ENCODE assay signal across 8 cellular contexts in genomic region chr10:100878291-100878910, GRCh38. TPM values are rescaled to one million over a fixed set of nuclear protein-coding genes. Genes with fewer than 3 reads are reported as not detected.
DNase-seq lines count a peak whose midpoint lies in the region; ATAC-seq and TF ChIP-seq lines count a peak whose summit lies in the region.

No MANE protein-coding gene starts in this region.

- no peaks in the 10 kb centered on the region for H3K36me3 ChIP-seq in CD4-positive, alpha-beta memory T cell (ENCODE audit: insufficient read depth, low read length)

- no peak overlapping the region for H3K27ac ChIP-seq in CD4-positive, alpha-beta memory T cell (ENCODE audit: low read depth, low read length)

- intact Hi-C loops in CD4-positive, alpha-beta memory T cell (cut with micrococcal nuclease), result loop anchor here (2.0 kb wide), 1 partner anchor 208 kb away; no protein-coding TSS in a partner anchor
- intact Hi-C loops in left cardiac atrium (cut with DNase I), result loop anchor here (2.0 to 10.0 kb wide), 4 partner anchors 318 to 544 kb away; partner anchors contain the start of gene PKD2L1 (in 1 of the 2)

- H3K4me1 Mint-ChIP-seq in CD4-positive, alpha-beta memory T cell, result no peaks in the 10 kb centered on the region
- H3K4me1 Mint-ChIP-seq in activated naive CD4-positive, alpha-beta T cell treated with anti-CD3 and anti-CD28 coated beads, Interleukin-2, amount 10 ng/mL, durations not matched to agents 7 days and 5 days, result no peaks in the 10 kb centered on the region

- H3K27me3 ChIP-seq in CD4-positive, alpha-beta memory T cell (ENCODE audit: insufficient read depth, low read length), result no peaks in the 10 kb centered on the region

- no peaks in the 10 kb centered on the region for H3K9me3 Mint-ChIP-seq in CD4-positive, alpha-beta memory T cell
- H3K9me3 Mint-ChIP-seq in activated naive CD4-positive, alpha-beta T cell treated with anti-CD3 and anti-CD28 coated beads, Interleukin-2, amount 10 ng/mL, durations not matched to agents 7 days and 5 days, result no peaks in the 10 kb centered on the region

- H3K27ac Mint-ChIP-seq in CD4-positive, alpha-beta memory T cell, result no peak overlapping the region
- no peak overlapping the region for H3K27ac Mint-ChIP-seq in activated naive CD4-positive, alpha-beta T cell treated with anti-CD3 and anti-CD28 coated beads, Interleukin-2, amount 10 ng/mL, durations not matched to agents 7 days and 5 days

- CTCF ChIA-PET in CD4-positive, alpha-beta memory T cell (lab: Charles Lee; ENCODE audit: partially characterized antibody), result interaction anchor here (1.1 to 1.7 kb wide), 3 partner anchors 11 to 317 kb away, joined by 4 to 7 read pairs (median 4); no protein-coding TSS in a partner anchor
- CTCF ChIA-PET in activated naive CD4-positive, alpha-beta T cell treated with anti-CD3 and anti-CD28 coated beads, Interleukin-2, amount 10 ng/mL, durations not matched to agents 7 days and 5 days (lab: Charles Lee), result interaction anchor here (0.6 to 2.9 kb wide), 11 partner anchors 10 to 536 kb away, joined by 3 to 13 read pairs (median 3); no protein-coding TSS in a partner anchor

- no peaks in the 10 kb centered on the region for H3K4me1 ChIP-seq in CD4-positive, alpha-beta memory T cell (ENCODE audit: insufficient read depth, low read length)

- H3K27me3 Mint-ChIP-seq in CD4-positive, alpha-beta memory T cell, result peaks cover 11 to 23% of the 10 kb centered on the region in 2 donors
- peaks cover 48% of the 10 kb centered on the region for H3K27me3 Mint-ChIP-seq in activated naive CD4-positive, alpha-beta T cell treated with anti-CD3 and anti-CD28 coated beads, Interleukin-2, amount 10 ng/mL, durations not matched to agents 7 days and 5 days

- H3K4me3 Mint-ChIP-seq in CD4-positive, alpha-beta memory T cell, result no peak overlapping the region
- no peak overlapping the region for H3K4me3 Mint-ChIP-seq in activated naive CD4-positive, alpha-beta T cell treated with anti-CD3 and anti-CD28 coated beads, Interleukin-2, amount 10 ng/mL, durations not matched to agents 7 days and 5 days

- no peak overlapping the region for H3K4me3 ChIP-seq in CD4-positive, alpha-beta memory T cell (ENCODE audit: low read length in 2 of 2)

- TF ChIP-seq CTCF in GM20000 (IDR thresholded peaks at IDR 0.05; ENCODE audit: extremely low read depth, missing control alignments), result peak; percentile 36

- H3K9me3 ChIP-seq in CD4-positive, alpha-beta memory T cell (ENCODE audit: control insufficient read depth in 1 of 2, low read length in 2 of 2), result no peaks in the 10 kb centered on the region

- POLR2A ChIA-PET in CD4-positive, alpha-beta memory T cell (lab: Charles Lee; ENCODE audit: partially characterized antibody), result no interaction called here

- no peaks in the 10 kb centered on the region for H3K36me3 Mint-ChIP-seq in CD4-positive, alpha-beta memory T cell
- no peaks in the 10 kb centered on the region for H3K36me3 Mint-ChIP-seq in activated naive CD4-positive, alpha-beta T cell treated with anti-CD3 and anti-CD28 coated beads, Interleukin-2, amount 10 ng/mL, durations not matched to agents 7 days and 5 days

- DNase-seq in CD4-positive, alpha-beta memory T cell, result peak in 3 of 5 donors; percentile 13 to 17 (median 14)
- DNase-seq in GM20000 (ENCODE audit: low spot score) (peak; percentile 62), NCI-H446 (lab: John Stamatoyannopoulos, UW) (peak; percentile 24 to 61), left cardiac atrium (peak; percentile 47), renal cortical epithelial cell (ENCODE audit: low read depth) (peak; percentile 64)
- peak; percentile 55 for DNase-seq in activated naive CD4-positive, alpha-beta T cell treated with anti-CD3 and anti-CD28 coated beads, Interleukin-2, amount 10 ng/mL, durations not matched to agents 7 days and 5 days

- ATAC-seq in left cardiac atrium (peak; percentile 81 to 82), HG02759 (IDR thresholded peaks at IDR 0.05; ENCODE audit: unreplicated experiment) (no peak), GM18858 (IDR thresholded peaks at IDR 0.05; ENCODE audit: unreplicated experiment) (no peak)

RNA-seq across cellular contexts. Expression of gene SLF2, which starts 34.4 kb away (rescaled TPM):
- total RNA-seq in CD4-positive, alpha-beta memory T cell, result 10 to 100 TPM; 46.3 to 49.3 TPM
- polyA plus RNA-seq in CD4-positive, alpha-beta memory T cell, result 10 to 100 TPM in 1 of 2 donors, 1 to 10 TPM in 1; 5.9 to 18.3 TPM
- total RNA-seq in left cardiac atrium, result 10 to 100 TPM; 18.0 to 19.3 TPM
- total RNA-seq in renal cortical epithelial cell, result 17.5 and 25.7 TPM in 2 replicates

Comparison
In these comparisons a context has a peak if more than half of its experiments do, and no peak if none do; other contexts are left out.
1. DNase-seq: peak in every context shown above with its lines; median percentile 64 in renal cortical epithelial cell; 62 in GM20000; 55 in activated naive CD4-positive, alpha-beta T cell treated with anti-CD3 and anti-CD28 coated beads, Interleukin-2, amount 10 ng/mL, durations not matched to agents 7 days and 5 days; 47 in left cardiac atrium; 42 in NCI-H446; 14 in CD4-positive, alpha-beta memory T cell.
2. ATAC-seq: peak in left cardiac atrium (2 of 2); none in HG02759 (single experiment) and GM18858 (single experiment).